2 cellular contexts compared by ENCODE assay signal in genomic region chr10:112946649-112947048, GRCh38.
TF ChIP-seq lines count a peak whose summit lies in the region.

No MANE protein-coding gene starts in this region.

TF ChIP-seq in IMR-90, 13 proteins besides CTCF, POLR2A, EP300 and RAD21:
- TF ChIP-seq MXI1 (IDR thresholded peaks at IDR 0.05; ENCODE audit: borderline replicate concordance, low read depth, low read length) (no peak), USF2 (IDR thresholded peaks at IDR 0.05; ENCODE audit: low read depth, low read length) (no peak), MAZ (IDR thresholded peaks at IDR 0.05; ENCODE audit: borderline replicate concordance, low read depth, low read length) (no peak), ELK1 (IDR thresholded peaks at IDR 0.05; ENCODE audit: borderline replicate concordance, low read depth, low read length) (no peak), BHLHE40 (IDR thresholded peaks at IDR 0.05; ENCODE audit: low read depth, low read length) (no peak), NFE2L2 (IDR thresholded peaks at IDR 0.05; ENCODE audit: low read depth, low read length) (no peak), RCOR1 (IDR thresholded peaks at IDR 0.05; ENCODE audit: insufficient replicate concordance, low read length) (no peak), FOS (IDR thresholded peaks at IDR 0.05; ENCODE audit: low read depth, low read length) (no peak), SMC3 (IDR thresholded peaks at IDR 0.05; ENCODE audit: low read depth, low read length) (no peak), MAFK (IDR thresholded peaks at IDR 0.05; ENCODE audit: low read depth, low read length) (no peak), RFX5 (IDR thresholded peaks at IDR 0.05; ENCODE audit: low read depth, low read length) (no peak), CEBPB (IDR thresholded peaks at IDR 0.05; ENCODE audit: low read depth, low read length) (no peak), CHD1 (IDR thresholded peaks at IDR 0.05; ENCODE audit: low read depth, low read length) (no peak)

TF ChIP-seq in HepG2, 621 proteins besides CTCF, POLR2A, EP300 and RAD21:
- no peak for TF ChIP-seq ATF7 (IDR thresholded peaks at IDR 0.05)
- no peak for TF ChIP-seq ATF7 (CRISPR knock-in tag; IDR thresholded peaks at IDR 0.05)
- no peak for TF ChIP-seq AGO2 (optimal IDR thresholded peaks at IDR 0.05; ENCODE audit: low read depth, low read length)
- TF ChIP-seq POLR2AphosphoS5 (IDR thresholded peaks at IDR 0.05; ENCODE audit: low read depth, low read length), result no peak
- TF ChIP-seq CENPBD1 (CRISPR knock-in tag; IDR thresholded peaks at IDR 0.05; ENCODE audit: borderline replicate concordance, low read depth), result no peak
- no peak for TF ChIP-seq CEBPZ (IDR thresholded peaks at IDR 0.05; ENCODE audit: low read length)
- TF ChIP-seq SIX1 (CRISPR knock-in tag; IDR thresholded peaks at IDR 0.05; ENCODE audit: borderline replicate concordance), result no peak
- TF ChIP-seq PTBP1 (IDR thresholded peaks at IDR 0.05; ENCODE audit: low read depth, low read length, poor library complexity, severe bottlenecking), result no peak
- TF ChIP-seq CCAR2 (optimal IDR thresholded peaks at IDR 0.05; ENCODE audit: low read depth, low read length), result no peak
- no peak for TF ChIP-seq MEIS2 (CRISPR knock-in tag; IDR thresholded peaks at IDR 0.05)
- no peak for TF ChIP-seq MBNL3 (CRISPR knock-in tag; conservative IDR thresholded peaks at IDR 0.05)
- no peak for TF ChIP-seq DDIT3 (CRISPR knock-in tag; IDR thresholded peaks at IDR 0.05)
- no peak for TF ChIP-seq DPF2 (CRISPR knock-in tag; IDR thresholded peaks at IDR 0.05; ENCODE audit: borderline replicate concordance, low read depth)
- TF ChIP-seq TRAFD1 (CRISPR knock-in tag; IDR thresholded peaks at IDR 0.05; ENCODE audit: borderline replicate concordance), result no peak
- TF ChIP-seq FOXO4 (CRISPR knock-in tag; conservative IDR thresholded peaks at IDR 0.05), result no peak
- TF ChIP-seq TBX2 (CRISPR knock-in tag; IDR thresholded peaks at IDR 0.05; ENCODE audit: borderline replicate concordance), result no peak
- TF ChIP-seq ZNF788 (CRISPR knock-in tag; IDR thresholded peaks at IDR 0.05; ENCODE audit: borderline replicate concordance), result no peak
- no peak for TF ChIP-seq ZNF510 (CRISPR knock-in tag; IDR thresholded peaks at IDR 0.05; ENCODE audit: low read depth)
- TF ChIP-seq ZSCAN5A (CRISPR knock-in tag; IDR thresholded peaks at IDR 0.05; ENCODE audit: borderline replicate concordance), result no peak
- TF ChIP-seq HIVEP1 (CRISPR knock-in tag; IDR thresholded peaks at IDR 0.05), result no peak
- no peak for TF ChIP-seq TEAD3 (CRISPR knock-in tag; optimal IDR thresholded peaks at IDR 0.05; ENCODE audit: borderline replicate concordance)
